9 cellular contexts compared by ENCODE assay signal in the genomic region with DNA sequence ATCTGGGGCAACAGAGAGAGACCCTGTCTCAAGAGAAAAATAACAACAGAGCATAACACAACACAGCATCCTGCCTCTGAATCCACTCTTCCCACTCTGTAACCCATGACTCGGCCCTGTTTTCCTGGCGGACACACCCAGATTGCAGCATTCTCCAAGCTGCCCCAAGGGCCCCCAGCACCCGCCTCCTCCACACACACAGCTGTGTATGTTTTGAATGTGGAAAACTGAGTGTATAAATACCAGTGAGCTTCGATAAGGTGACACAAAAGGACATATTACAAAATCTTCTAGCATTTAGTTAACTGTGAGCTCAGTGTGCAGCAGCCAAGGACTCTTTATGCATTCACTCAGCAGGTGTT. TPM values are rescaled to one million over a fixed set of nuclear protein-coding genes. Genes with fewer than 3 reads are reported as not detected.
A peak's percentile ranks its signal among the peaks of the same experiment; 100 is the strongest.
DNase-seq lines count a peak whose midpoint lies in the region; FAIRE-seq and TF ChIP-seq lines count a peak whose summit lies in the region.
"Had no signal": no experiment of that assay in that cellular context is flagged by ENCODE, and none has a peak within 500 bp of the region (broad histone marks: within the 10 kb centered on the region; RNA-seq: fewer than 3 reads in every experiment).

No MANE protein-coding gene starts in this region.

- peak; percentile 62 for DNase-seq in H4 (ENCODE audit: low spot score)
- DNase-seq in bronchial epithelial cell (ENCODE audit: low read depth), result peak; percentile 66
- DNase-seq in iris pigment epithelial cell (ENCODE audit: low read depth), result peak; percentile 86
- DNase-seq in smooth muscle cell (lab: John Stamatoyannopoulos, UW; ENCODE audit: unreplicated experiment), result no peak
- no peak for DNase-seq in NOMO-1 (lab: John Stamatoyannopoulos, UW; ENCODE audit: unreplicated experiment in 2 of 2)
- no peak for DNase-seq in T-helper 2 cell
- no peak for DNase-seq in NCI-H2107 (lab: John Stamatoyannopoulos, UW)
- no peak for DNase-seq in DMS79 treated with DMSO at 0.1 percent for 48 hours (lab: John Stamatoyannopoulos, UW)
- DNase-seq: activated CD4-positive, alpha-beta T cell treated with anti-CD3 and anti-CD28 coated beads, Interleukin-2, amount 50 U/mL, for 4 hours had no signal

- H3K36me3 ChIP-seq in bronchial epithelial cell (ENCODE audit: control insufficient read depth, insufficient read depth, low read length) (peaks cover 5% of the 10 kb centered on the region), smooth muscle cell (ENCODE audit: low read depth) (no peaks in the 10 kb centered on the region)

- 37% methylated on average over 4 of the region's 4 CpGs for WGBS in smooth muscle cell (ENCODE audit: low lambda C conversion rate)

- no peaks in the 10 kb centered on the region for H4K20me1 ChIP-seq in smooth muscle cell (ENCODE audit: low read depth)

- H3K79me2 ChIP-seq in smooth muscle cell (ENCODE audit: low read depth), result no peaks in the 10 kb centered on the region

- peak overlapping the region; percentile 42 for H3K4me2 ChIP-seq in smooth muscle cell

- H3K27ac ChIP-seq in smooth muscle cell (ENCODE audit: low read depth), result peak overlapping the region; percentile 31

- no peak overlapping the region for H3K9ac ChIP-seq in smooth muscle cell (ENCODE audit: low read depth)

- no peaks in the 10 kb centered on the region for H3K9me3 ChIP-seq in smooth muscle cell (replicated peaks; ENCODE audit: low read depth)

- peaks cover 8% of the 10 kb centered on the region for H3K4me1 ChIP-seq in smooth muscle cell (ENCODE audit: low read depth)

- FAIRE-seq in bronchial epithelial cell (lab: Jason Lieb, UNC), result no peak

- peaks cover 6% of the 10 kb centered on the region for H3F3A ChIP-seq in smooth muscle cell (ENCODE audit: low read depth)

- no peak overlapping the region for H2AFZ ChIP-seq in smooth muscle cell (ENCODE audit: low read depth)

- H3K27me3 ChIP-seq in bronchial epithelial cell (ENCODE audit: control insufficient read depth, insufficient read depth, low read length) (no peaks in the 10 kb centered on the region), smooth muscle cell (ENCODE audit: low read depth) (no peaks in the 10 kb centered on the region)

- TF ChIP-seq CTCF in bronchial epithelial cell (IDR thresholded peaks at IDR 0.05; ENCODE audit: insufficient read depth, low read length, severe bottlenecking), result no peak
- TF ChIP-seq CTCF in smooth muscle cell (IDR thresholded peaks at IDR 0.05; ENCODE audit: borderline replicate concordance, insufficient read depth, poor library complexity, severe bottlenecking), result no peak

- H3K4me3 ChIP-seq in bronchial epithelial cell (ENCODE audit: low read depth, low read length), result no peak overlapping the region
- no peak overlapping the region for H3K4me3 ChIP-seq in smooth muscle cell

RNA-seq across cellular contexts. Expression of a gene that starts 13.0 kb away (rescaled TPM):
- 38.9 and 41.4 TPM in 2 replicates for total RNA-seq in H4 (2014; rRNA removed; shearing (Covaris generic))
- total RNA-seq in bronchial epithelial cell, result 66.1 and 91.1 TPM in 2 replicates
- 9.9 and 10.5 TPM in 2 replicates for total RNA-seq in smooth muscle cell
- 17.8 and 22.4 TPM in 2 replicates for polyA plus RNA-seq in smooth muscle cell

Comparison
In these comparisons a context has a peak if more than half of its experiments do, and no peak if none do; other contexts are left out.
1. DNase-seq: peak in H4 (single experiment), bronchial epithelial cell (single experiment) and iris pigment epithelial cell (single experiment); none in smooth muscle cell (single experiment), NOMO-1 (0 of 2), T-helper 2 cell (0 of 5), NCI-H2107 (single experiment) and DMS79 treated with DMSO at 0.1 percent for 48 hours (single experiment).